Comparison of ENCODE assay signal across 34 cellular contexts in genomic region chr10:66318761-66319160, GRCh38.
"Had no signal": no experiment of that assay in that cellular context is flagged by ENCODE, and none has a peak within 500 bp of the region (broad histone marks: within the 10 kb centered on the region; RNA-seq: fewer than 3 reads in every experiment).

No MANE protein-coding gene starts in this region.

- H3K4me3 ChIP-seq: MG63 had no signal

- DNase-seq: Karpas-422, Kasumi-1, MG63, MM.1S, MV-4-11, NCI-H1048, NCI-H1092 treated with DMSO at 0.1 percent for 48 hours, NCI-H1105, NCI-H1105 treated with DMSO at 0.1 percent for 48 hours, NCI-H1417, NCI-H1417 treated with DMSO at 0.1 percent for 48 hours, NCI-H1436, NCI-H1436 treated with DMSO at 0.1 percent for 48 hours, NCI-H146, NCI-H1694, NCI-H1694 treated with DMSO at 0.1 percent for 48 hours, NCI-H187, NCI-H187 treated with DMSO at 0.1 percent for 48 hours, NCI-H1930, NCI-H2029, NCI-H2029 treated with DMSO at 0.1 percent for 48 hours, NCI-H2081, NCI-H2081 treated with DMSO at 0.1 percent for 48 hours, NCI-H2107, NCI-H2171, NCI-H2171 treated with DMSO at 0.1 percent for 48 hours, NCI-H2227 treated with DMSO at 0.1 percent for 48 hours, NCI-H226, NCI-H345, NCI-H446, NCI-H446 treated with DMSO at 0.1 percent for 48 hours, NCI-H510A, NCI-H510A treated with DMSO at 0.1 percent for 48 hours had no signal

- H3K36me3 ChIP-seq: MG63 had no signal

- H3K27me3 ChIP-seq: MG63 had no signal

- H3K27ac ChIP-seq: KMS-11 had no signal

- H3K9me3 ChIP-seq: MG63 had no signal
